Comparison of ENCODE assay signal across 1 cellular context in the genomic region with DNA sequence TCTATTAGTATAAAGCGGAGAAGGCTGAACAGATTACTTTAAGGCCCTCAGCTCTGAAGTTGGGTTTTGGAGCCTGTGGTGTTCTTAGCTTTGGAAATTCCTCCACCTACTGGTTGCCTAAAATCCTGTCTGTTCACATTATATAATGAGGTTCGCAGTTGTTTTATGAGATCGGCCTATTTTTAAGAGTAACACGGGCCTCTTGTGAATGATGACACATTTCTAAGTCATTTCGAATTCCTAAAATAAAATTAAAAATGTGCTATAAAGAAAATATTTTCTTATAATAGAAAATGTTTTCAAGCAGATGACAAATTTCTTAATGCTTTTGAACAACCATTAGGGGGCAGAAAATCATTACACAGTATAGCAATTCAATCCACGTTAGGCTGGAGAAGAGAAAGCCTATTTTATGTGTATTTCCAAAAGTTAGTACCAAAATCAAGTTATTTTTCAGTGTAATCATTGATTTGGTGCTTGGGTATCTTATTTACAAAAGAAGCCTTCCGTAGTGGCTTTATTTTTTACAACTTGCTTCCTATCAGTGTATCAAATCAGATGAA.
TF ChIP-seq lines count a peak whose summit lies in the region.

No MANE protein-coding gene starts in this region.

TF ChIP-seq in GM12878, 131 proteins besides CTCF, POLR2A, EP300 and RAD21 (continued from another document):
- TF ChIP-seq, protein P1, sequence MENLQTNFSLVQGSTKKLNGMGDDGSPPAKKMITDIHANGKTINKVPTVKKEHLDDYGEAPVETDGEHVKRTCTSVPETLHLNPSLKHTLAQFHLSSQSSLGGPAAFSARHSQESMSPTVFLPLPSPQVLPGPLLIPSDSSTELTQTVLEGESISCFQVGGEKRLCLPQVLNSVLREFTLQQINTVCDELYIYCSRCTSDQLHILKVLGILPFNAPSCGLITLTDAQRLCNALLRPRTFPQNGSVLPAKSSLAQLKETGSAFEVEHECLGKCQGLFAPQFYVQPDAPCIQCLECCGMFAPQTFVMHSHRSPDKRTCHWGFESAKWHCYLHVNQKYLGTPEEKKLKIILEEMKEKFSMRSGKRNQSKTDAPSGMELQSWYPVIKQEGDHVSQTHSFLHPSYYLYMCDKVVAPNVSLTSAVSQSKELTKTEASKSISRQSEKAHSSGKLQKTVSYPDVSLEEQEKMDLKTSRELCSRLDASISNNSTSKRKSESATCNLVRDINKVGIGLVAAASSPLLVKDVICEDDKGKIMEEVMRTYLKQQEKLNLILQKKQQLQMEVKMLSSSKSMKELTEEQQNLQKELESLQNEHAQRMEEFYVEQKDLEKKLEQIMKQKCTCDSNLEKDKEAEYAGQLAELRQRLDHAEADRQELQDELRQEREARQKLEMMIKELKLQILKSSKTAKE (IDR thresholded peaks at IDR 0.05; ENCODE audit: low read depth, poor library complexity, severe bottlenecking) = peak; percentile 79
- TF ChIP-seq NR2C2 (IDR thresholded peaks at IDR 0.05; ENCODE audit: borderline replicate concordance, control insufficient read depth, insufficient read length, low read depth) = no peak
- TF ChIP-seq SMC3 (IDR thresholded peaks at IDR 0.05; ENCODE audit: borderline replicate concordance, low read length) = peak; percentile 68; the same call in 1 of the 2 replicates
- TF ChIP-seq FOXM1 (IDR thresholded peaks at IDR 0.05; ENCODE audit: low read depth, low read length) = no peak
- TF ChIP-seq, protein P2, sequence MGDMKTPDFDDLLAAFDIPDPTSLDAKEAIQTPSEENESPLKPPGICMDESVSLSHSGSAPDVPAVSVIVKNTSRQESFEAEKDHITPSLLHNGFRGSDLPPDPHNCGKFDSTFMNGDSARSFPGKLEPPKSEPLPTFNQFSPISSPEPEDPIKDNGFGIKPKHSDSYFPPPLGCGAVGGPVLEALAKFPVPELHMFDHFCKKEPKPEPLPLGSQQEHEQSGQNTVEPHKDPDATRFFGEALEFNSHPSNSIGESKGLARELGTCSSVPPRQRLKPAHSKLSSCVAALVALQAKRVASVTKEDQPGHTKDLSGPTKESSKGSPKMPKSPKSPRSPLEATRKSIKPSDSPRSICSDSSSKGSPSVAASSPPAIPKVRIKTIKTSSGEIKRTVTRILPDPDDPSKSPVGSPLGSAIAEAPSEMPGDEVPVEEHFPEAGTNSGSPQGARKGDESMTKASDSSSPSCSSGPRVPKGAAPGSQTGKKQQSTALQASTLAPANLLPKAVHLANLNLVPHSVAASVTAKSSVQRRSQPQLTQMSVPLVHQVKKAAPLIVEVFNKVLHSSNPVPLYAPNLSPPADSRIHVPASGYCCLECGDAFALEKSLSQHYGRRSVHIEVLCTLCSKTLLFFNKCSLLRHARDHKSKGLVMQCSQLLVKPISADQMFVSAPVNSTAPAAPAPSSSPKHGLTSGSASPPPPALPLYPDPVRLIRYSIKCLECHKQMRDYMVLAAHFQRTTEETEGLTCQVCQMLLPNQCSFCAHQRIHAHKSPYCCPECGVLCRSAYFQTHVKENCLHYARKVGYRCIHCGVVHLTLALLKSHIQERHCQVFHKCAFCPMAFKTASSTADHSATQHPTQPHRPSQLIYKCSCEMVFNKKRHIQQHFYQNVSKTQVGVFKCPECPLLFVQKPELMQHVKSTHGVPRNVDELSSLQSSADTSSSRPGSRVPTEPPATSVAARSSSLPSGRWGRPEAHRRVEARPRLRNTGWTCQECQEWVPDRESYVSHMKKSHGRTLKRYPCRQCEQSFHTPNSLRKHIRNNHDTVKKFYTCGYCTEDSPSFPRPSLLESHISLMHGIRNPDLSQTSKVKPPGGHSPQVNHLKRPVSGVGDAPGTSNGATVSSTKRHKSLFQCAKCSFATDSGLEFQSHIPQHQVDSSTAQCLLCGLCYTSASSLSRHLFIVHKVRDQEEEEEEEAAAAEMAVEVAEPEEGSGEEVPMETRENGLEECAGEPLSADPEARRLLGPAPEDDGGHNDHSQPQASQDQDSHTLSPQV (IDR thresholded peaks at IDR 0.05) = peak; percentile 74; the same call in 1 of the 2 replicates
- no peak for TF ChIP-seq BHLHE40 (IDR thresholded peaks at IDR 0.05; ENCODE audit: borderline replicate concordance in 1 of 2, low read depth in 2 of 2, low read length in 1 of 2)
- 0 out of 2 replicates have a peak, but pooled peaks have one; percentile 48 for TF ChIP-seq ZNF24 (IDR thresholded peaks at IDR 0.05)
- TF ChIP-seq, protein P3, sequence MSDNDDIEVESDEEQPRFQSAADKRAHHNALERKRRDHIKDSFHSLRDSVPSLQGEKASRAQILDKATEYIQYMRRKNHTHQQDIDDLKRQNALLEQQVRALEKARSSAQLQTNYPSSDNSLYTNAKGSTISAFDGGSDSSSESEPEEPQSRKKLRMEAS (IDR thresholded peaks at IDR 0.05; ENCODE audit: low read depth, low read length) = no peak
- no peak for TF ChIP-seq ZBED1 (IDR thresholded peaks at IDR 0.05; ENCODE audit: borderline replicate concordance)
- TF ChIP-seq, protein P4, sequence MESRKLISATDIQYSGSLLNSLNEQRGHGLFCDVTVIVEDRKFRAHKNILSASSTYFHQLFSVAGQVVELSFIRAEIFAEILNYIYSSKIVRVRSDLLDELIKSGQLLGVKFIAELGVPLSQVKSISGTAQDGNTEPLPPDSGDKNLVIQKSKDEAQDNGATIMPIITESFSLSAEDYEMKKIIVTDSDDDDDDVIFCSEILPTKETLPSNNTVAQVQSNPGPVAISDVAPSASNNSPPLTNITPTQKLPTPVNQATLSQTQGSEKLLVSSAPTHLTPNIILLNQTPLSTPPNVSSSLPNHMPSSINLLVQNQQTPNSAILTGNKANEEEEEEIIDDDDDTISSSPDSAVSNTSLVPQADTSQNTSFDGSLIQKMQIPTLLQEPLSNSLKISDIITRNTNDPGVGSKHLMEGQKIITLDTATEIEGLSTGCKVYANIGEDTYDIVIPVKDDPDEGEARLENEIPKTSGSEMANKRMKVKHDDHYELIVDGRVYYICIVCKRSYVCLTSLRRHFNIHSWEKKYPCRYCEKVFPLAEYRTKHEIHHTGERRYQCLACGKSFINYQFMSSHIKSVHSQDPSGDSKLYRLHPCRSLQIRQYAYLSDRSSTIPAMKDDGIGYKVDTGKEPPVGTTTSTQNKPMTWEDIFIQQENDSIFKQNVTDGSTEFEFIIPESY (IDR thresholded peaks at IDR 0.05) = no peak
- TF ChIP-seq, protein P5, sequence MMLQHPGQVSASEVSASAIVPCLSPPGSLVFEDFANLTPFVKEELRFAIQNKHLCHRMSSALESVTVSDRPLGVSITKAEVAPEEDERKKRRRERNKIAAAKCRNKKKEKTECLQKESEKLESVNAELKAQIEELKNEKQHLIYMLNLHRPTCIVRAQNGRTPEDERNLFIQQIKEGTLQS (IDR thresholded peaks at IDR 0.05; ENCODE audit: borderline replicate concordance, extremely low read depth, low read depth, low read length) = no peak
- no peak for TF ChIP-seq NFXL1 (IDR thresholded peaks at IDR 0.05; ENCODE audit: borderline replicate concordance)
